ENCODE assay signal across 1 cellular context in genomic region chr20:35619196-35620095, GRCh38.
TF ChIP-seq lines count a peak whose summit lies in the region.

No MANE protein-coding gene starts in this region.

TF ChIP-seq in HepG2, 621 proteins besides CTCF, POLR2A, EP300 and RAD21 (continued from another document and continues in another):
- TF ChIP-seq ZNF513 (CRISPR knock-in tag; conservative IDR thresholded peaks at IDR 0.05) (no peak), SOX6 (IDR thresholded peaks at IDR 0.05) (no peak), SOX6 (CRISPR knock-in tag; IDR thresholded peaks at IDR 0.05) (peak; percentile 89), TFAP4 (IDR thresholded peaks at IDR 0.05; ENCODE audit: borderline replicate concordance, low read depth) (0 out of 2 replicates have a peak, but pooled peaks have one; percentile 83), ATF5 (CRISPR knock-in tag; IDR thresholded peaks at IDR 0.05; ENCODE audit: low read depth) (no peak), ZNF766 (CRISPR knock-in tag; IDR thresholded peaks at IDR 0.05; ENCODE audit: borderline replicate concordance) (peak; percentile 73; the same call in 1 of the 2 replicates), MATR3 (CRISPR knock-in tag; IDR thresholded peaks at IDR 0.05) (no peak), ZBTB26 (CRISPR knock-in tag; IDR thresholded peaks at IDR 0.05; ENCODE audit: borderline replicate concordance) (peak; percentile 84), ZNF430 (CRISPR knock-in tag; IDR thresholded peaks at IDR 0.05) (peak; percentile 89; the same call in 1 of the 2 replicates), ZNF577 (CRISPR knock-in tag; IDR thresholded peaks at IDR 0.05; ENCODE audit: borderline replicate concordance, low read depth) (no peak), ZNF724P (CRISPR knock-in tag; IDR thresholded peaks at IDR 0.05; ENCODE audit: borderline replicate concordance) (0 out of 2 replicates have a peak, but pooled peaks have one; percentile 85), ZNF776 (CRISPR knock-in tag; IDR thresholded peaks at IDR 0.05) (peak; percentile 98), NRL (CRISPR knock-in tag; IDR thresholded peaks at IDR 0.05; ENCODE audit: borderline replicate concordance) (peak; percentile 96), HNRNPUL1 (IDR thresholded peaks at IDR 0.05; ENCODE audit: low read depth, low read length) (0 out of 2 replicates have a peak, but pooled peaks have one; percentile 30), SMC3 (IDR thresholded peaks at IDR 0.05; ENCODE audit: low read length) (no peak; the same call in 1 of the 2 replicates), ZHX2 (IDR thresholded peaks at IDR 0.05; ENCODE audit: low read depth) (0 out of 2 replicates have a peak, but pooled peaks have one; percentile 50), ZHX2 (CRISPR knock-in tag; IDR thresholded peaks at IDR 0.05; ENCODE audit: borderline replicate concordance) (peak; percentile 49; the same call in 1 of the 2 replicates), BHLHE40 (IDR thresholded peaks at IDR 0.05; ENCODE audit: low read length) (peak; percentile 36; the same call in 1 of the 2 replicates), ZNF609 (CRISPR knock-in tag; IDR thresholded peaks at IDR 0.05; ENCODE audit: borderline replicate concordance) (peak; percentile 69; the same call in 1 of the 2 replicates), ATRX (CRISPR knock-in tag; IDR thresholded peaks at IDR 0.05; ENCODE audit: borderline replicate concordance) (peak; percentile 74; the same call in 1 of the 2 replicates), SAP130 (CRISPR knock-in tag; IDR thresholded peaks at IDR 0.05; ENCODE audit: low read depth) (peak; percentile 93), ZNF33B (CRISPR knock-in tag; IDR thresholded peaks at IDR 0.05) (peak; percentile 95; the same call in 1 of the 2 replicates), HDAC6 (IDR thresholded peaks at IDR 0.05; ENCODE audit: low read depth, low read length) (no peak), ARNTL (CRISPR knock-in tag; IDR thresholded peaks at IDR 0.05) (peak; percentile 79; the same call in 1 of the 2 replicates), TARDBP (CRISPR knock-in tag; IDR thresholded peaks at IDR 0.05) (peak; percentile 96), SRY (CRISPR knock-in tag; IDR thresholded peaks at IDR 0.05) (peak; percentile 96), ZBTB7A (CRISPR knock-in tag; IDR thresholded peaks at IDR 0.05) (peak; percentile 93), ZNF280B (CRISPR knock-in tag; IDR thresholded peaks at IDR 0.05; ENCODE audit: borderline replicate concordance) (peak; percentile 97), SNRNP70 (IDR thresholded peaks at IDR 0.05; ENCODE audit: low read depth, low read length) (no peak), ZNF556 (CRISPR knock-in tag; IDR thresholded peaks at IDR 0.05; ENCODE audit: borderline replicate concordance) (peak; percentile 94; the same call in 1 of the 2 replicates), ZBTB3 (CRISPR knock-in tag; IDR thresholded peaks at IDR 0.05; ENCODE audit: borderline replicate concordance, low read depth) (no peak), SIX4 (CRISPR knock-in tag; IDR thresholded peaks at IDR 0.05) (peak; percentile 19; the same call in 1 of the 2 replicates), SIN3B (IDR thresholded peaks at IDR 0.05; ENCODE audit: low read length) (no peak), ZNF264 (CRISPR knock-in tag; IDR thresholded peaks at IDR 0.05) (peak; percentile 77), NONO (IDR thresholded peaks at IDR 0.05) (no peak), NONO (CRISPR knock-in tag; conservative IDR thresholded peaks at IDR 0.05) (peak; percentile 93), MLLT10 (CRISPR knock-in tag; IDR thresholded peaks at IDR 0.05) (no peak), MAFG (CRISPR knock-in tag; IDR thresholded peaks at IDR 0.05) (no peak; the same call in 1 of the 2 replicates), ZSCAN21 (CRISPR knock-in tag; IDR thresholded peaks at IDR 0.05; ENCODE audit: borderline replicate concordance) (peak; percentile 83; the same call in 1 of the 2 replicates), ZNF275 (CRISPR knock-in tag; IDR thresholded peaks at IDR 0.05; ENCODE audit: borderline replicate concordance) (peak; percentile 94)
